ENCODE assay signal across 11 cellular contexts in the genomic region with DNA sequence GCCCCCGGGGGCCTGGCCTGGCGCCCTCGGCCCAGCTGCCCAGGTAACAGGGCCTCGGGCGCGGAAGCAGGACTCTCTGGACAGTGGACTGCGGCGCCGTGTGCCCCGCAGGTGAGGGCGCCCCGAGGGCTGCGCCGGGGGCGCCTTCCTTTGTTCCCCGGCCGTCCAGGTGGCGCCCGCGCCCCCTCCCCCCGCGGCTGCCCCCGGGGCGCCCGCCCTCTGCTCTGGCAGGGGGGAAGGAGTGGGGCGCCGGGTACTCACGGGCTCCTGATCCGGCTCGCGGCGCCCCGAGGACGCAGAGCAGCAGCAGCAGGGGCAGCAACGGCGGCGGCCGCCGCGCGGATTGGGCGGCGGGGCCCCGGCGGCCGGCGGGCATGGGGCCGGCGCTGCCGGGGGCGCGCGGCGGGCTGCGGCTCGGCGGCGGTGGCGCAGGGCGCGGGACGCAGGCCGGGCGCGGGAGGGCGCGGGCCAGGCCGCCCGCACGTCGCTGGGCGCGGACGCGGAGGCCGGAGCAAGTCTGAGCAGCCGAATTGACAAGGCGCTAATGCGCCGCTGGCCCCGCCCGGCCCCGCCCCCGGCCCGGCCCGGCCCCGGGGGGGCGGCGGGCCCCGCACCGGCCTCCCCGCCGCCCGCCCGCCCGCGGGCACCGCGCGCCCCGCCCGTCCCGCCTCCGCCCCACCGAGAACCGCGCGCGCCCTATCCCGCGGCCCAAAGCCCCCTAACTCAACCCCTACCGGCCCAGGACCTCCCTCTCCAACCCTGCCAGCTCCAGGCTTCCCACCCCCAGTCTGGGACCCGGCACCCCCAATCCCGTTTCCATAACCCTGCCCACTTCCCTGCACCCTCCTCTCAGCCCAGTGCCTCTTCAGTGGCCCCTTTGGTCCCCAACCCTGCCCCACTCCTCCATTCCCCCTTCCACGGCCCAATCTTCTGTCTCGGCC. TPM values are rescaled to one million over a fixed set of nuclear protein-coding genes. Genes with fewer than 3 reads are reported as not detected.
DNase-seq lines count a peak whose midpoint lies in the region; ATAC-seq, FAIRE-seq and TF ChIP-seq lines count a peak whose summit lies in the region.
"Had no signal": no experiment of that assay in that cellular context is flagged by ENCODE, and none has a peak within 500 bp of the region (broad histone marks: within the 10 kb centered on the region; RNA-seq: fewer than 3 reads in every experiment).

A gene with protein sequence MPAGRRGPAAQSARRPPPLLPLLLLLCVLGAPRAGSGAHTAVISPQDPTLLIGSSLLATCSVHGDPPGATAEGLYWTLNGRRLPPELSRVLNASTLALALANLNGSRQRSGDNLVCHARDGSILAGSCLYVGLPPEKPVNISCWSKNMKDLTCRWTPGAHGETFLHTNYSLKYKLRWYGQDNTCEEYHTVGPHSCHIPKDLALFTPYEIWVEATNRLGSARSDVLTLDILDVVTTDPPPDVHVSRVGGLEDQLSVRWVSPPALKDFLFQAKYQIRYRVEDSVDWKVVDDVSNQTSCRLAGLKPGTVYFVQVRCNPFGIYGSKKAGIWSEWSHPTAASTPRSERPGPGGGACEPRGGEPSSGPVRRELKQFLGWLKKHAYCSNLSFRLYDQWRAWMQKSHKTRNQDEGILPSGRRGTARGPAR (minus strand): TSS at position 519 of the 941 bp plus-strand sequence. CDS start 143 bp downstream, at position 376.

- no peak within 1 kb of the TSS for H3K4me2 ChIP-seq in K562 (ENCODE audit: insufficient read depth, low read length)

- CTCF ChIA-PET in K562 (lab: Yijun Ruan, JAX; ENCODE audit: low intra/inter-chr PET ratio): no interaction called here

- H3K9me1 ChIP-seq in K562 (ENCODE audit: control insufficient read depth, insufficient read depth, low read length): no peaks in the 10 kb centered on the region

- TF ChIP-seq EP300 in K562 (IDR thresholded peaks at IDR 0.05; ENCODE audit: low read length): no peak

- peaks cover 84% of the 10 kb centered on the region for H3K27me3 Mint-ChIP-seq in stimulated activated memory B cell treated with anti-CD40 and anti-IgM and Interleukin-4, amounts not matched to agents 10 μg/mL and 1 μg/mL and 100 μg/mL, for 72 hours

- 1% methylated on average over 27 of the region's 116 CpGs for WGBS in K562 (ENCODE audit: insufficient coverage, low coverage, missing lambda C conversion rate)
- whole genome bisulfite sequencing in iPS DF 6.9 (ENCODE audit: insufficient coverage, insufficient read length): no CpG with 5 or more reads among the region's 116 CpGs

- no peak within 1 kb of the TSS for H3K27ac ChIP-seq in K562 (ENCODE audit: extremely low read depth, low read depth, low read length)
- H3K27ac ChIP-seq in iPS DF 6.9 (ENCODE audit: low read length): no peak within 1 kb of the TSS

- peaks cover 25% of the 10 kb centered on the region for H4K20me1 ChIP-seq in K562 (replicated peaks; ENCODE audit: control insufficient read depth, insufficient read depth, low read length)

- POLR2A ChIA-PET in K562 (lab: Yijun Ruan, JAX): no interaction called here

- H2AFZ ChIP-seq in K562 (ENCODE audit: low read depth, low read length): no peak within 1 kb of the TSS

- BruUV-seq in K562 (replicated peaks; lab: Mats Ljungman, UMichigan): no TSS peak

- ATAC-seq in K562 (no peak), GM18868 (IDR thresholded peaks at IDR 0.05; ENCODE audit: unreplicated experiment) (no peak), HG02981 (IDR thresholded peaks at IDR 0.05; ENCODE audit: unreplicated experiment) (no peak), HG02884 (IDR thresholded peaks at IDR 0.05; ENCODE audit: unreplicated experiment) (no peak)
- no peak for ATAC-seq in stimulated activated memory B cell treated with anti-CD40 and anti-IgM and Interleukin-4, amounts not matched to agents 10 μg/mL and 1 μg/mL and 100 μg/mL, for 72 hours
- ATAC-seq: left lobe of liver had no signal

- FAIRE-seq in K562 (lab: Jason Lieb, UNC): no peak

- H3K9me3 ChIP-seq in K562 (replicated peaks; ENCODE audit: control insufficient read depth, insufficient read depth, low read depth, low read length) (no peaks in the 10 kb centered on the region), iPS DF 6.9 (ENCODE audit: control insufficient read depth, insufficient read depth, low read length) (no peaks in the 10 kb centered on the region)

- no peaks in the 10 kb centered on the region for H3K79me2 ChIP-seq in K562 (ENCODE audit: control insufficient read depth, insufficient read depth, low read length)

- H3K9ac ChIP-seq in K562 (ENCODE audit: insufficient read depth in 1 of 2, low read depth in 2 of 2, low read length in 2 of 2): no peak within 1 kb of the TSS; a peak in 1 of 4 replicates

- no peaks in the 10 kb centered on the region for H3K36me3 Mint-ChIP-seq in stimulated activated memory B cell treated with anti-CD40 and anti-IgM and Interleukin-4, amounts not matched to agents 10 μg/mL and 1 μg/mL and 100 μg/mL, for 72 hours

- H3K36me3 ChIP-seq in H7 (replicated peaks; ENCODE audit: control insufficient read depth, insufficient read depth, low read length) (no peaks in the 10 kb centered on the region), K562 (ENCODE audit: control insufficient read depth, insufficient read depth, low read length) (no peaks in the 10 kb centered on the region), iPS DF 6.9 (ENCODE audit: control insufficient read depth, insufficient read depth, low read length) (no peaks in the 10 kb centered on the region; the same call in 1 of the 2 replicates)

- TF ChIP-seq RAD21 in K562 (CRISPR knock-in tag; conservative IDR thresholded peaks at IDR 0.05 in 1 of 2, IDR thresholded peaks at IDR 0.05 in 1 of 2): no peak

- H3K4me3 ChIP-seq in H7 (ENCODE audit: insufficient read depth, low read depth, low read length) (peak within 1 kb of the TSS; percentile 38), K562 (no peak within 1 kb of the TSS), iPS DF 6.9 (ENCODE audit: low read length) (peak within 1 kb of the TSS; percentile 18; the same call in 1 of the 2 replicates)

- TF ChIP-seq CTCF in K562 (IDR thresholded peaks at IDR 0.05 in 2 of 3, conservative IDR thresholded peaks at IDR 0.05 in 1 of 3; ENCODE audit: insufficient read depth in 2 of 3, low read depth in 1 of 3, low read length in 3 of 3): no peak

- DNase-seq in H7 (peak; percentile 85), K562 (ENCODE audit: extremely low read depth in 1 of 4, low spot score in 3 of 4) (peak in 3 of 4 experiments; percentile 44 to 78 (median 74)), iPS DF 6.9 (ENCODE audit: low read depth, low spot score) (no peak), cortex of kidney (lab: John Stamatoyannopoulos, UW) (no peak)
- DNase-seq: activated CD4-positive, CD25-positive, alpha-beta regulatory T cell; cerebellar nuclear complex had no signal

- peaks cover 37% of the 10 kb centered on the region for H3K4me1 Mint-ChIP-seq in stimulated activated memory B cell treated with anti-CD40 and anti-IgM and Interleukin-4, amounts not matched to agents 10 μg/mL and 1 μg/mL and 100 μg/mL, for 72 hours

- peaks cover 85% of the 10 kb centered on the region for H3K27me3 ChIP-seq in H7 (ENCODE audit: control insufficient read depth, insufficient read depth, low read length)
- H3K27me3 ChIP-seq in K562 (ENCODE audit: control insufficient read depth in 2 of 2, insufficient read depth in 2 of 2, low read length in 2 of 2): peaks cover 38 to 64% of the 10 kb centered on the region in 2 experiments
- peaks cover 78% of the 10 kb centered on the region for H3K27me3 ChIP-seq in iPS DF 6.9 (ENCODE audit: control insufficient read depth, insufficient read depth, low read length)

- in situ Hi-C loops in K562 (cut with MboI): no loop called here

- intact Hi-C loops in K562 (cut with micrococcal nuclease): no loop called here

- no peaks in the 10 kb centered on the region for H3K9me3 Mint-ChIP-seq in stimulated activated memory B cell treated with anti-CD40 and anti-IgM and Interleukin-4, amounts not matched to agents 10 μg/mL and 1 μg/mL and 100 μg/mL, for 72 hours

- peak within 1 kb of the TSS; percentile 43 for H3K4me3 Mint-ChIP-seq in stimulated activated memory B cell treated with anti-CD40 and anti-IgM and Interleukin-4, amounts not matched to agents 10 μg/mL and 1 μg/mL and 100 μg/mL, for 72 hours

- TF ChIP-seq POLR2A in K562 (conservative IDR thresholded peaks at IDR 0.05): no peak

- H3K4me1 ChIP-seq in K562 (replicated peaks in 1 of 2; ENCODE audit: control insufficient read depth in 2 of 2, insufficient read depth in 2 of 2, low read length in 2 of 2): peaks cover 0 to 58% of the 10 kb centered on the region in 2 experiments; a peak in 2 of 5 replicates
- H3K4me1 ChIP-seq in iPS DF 6.9 (ENCODE audit: control insufficient read depth, insufficient read depth, low read length): peaks cover 15% of the 10 kb centered on the region

- H3K27ac Mint-ChIP-seq in stimulated activated memory B cell treated with anti-CD40 and anti-IgM and Interleukin-4, amounts not matched to agents 10 μg/mL and 1 μg/mL and 100 μg/mL, for 72 hours: no peak within 1 kb of the TSS

RNA-seq across cellular contexts. Expression of the gene that starts here (rescaled TPM):
- 47.4 and 52.8 TPM in 2 replicates for total RNA-seq in H7 (2014; rRNA removed; shearing (Covaris generic))
- total RNA-seq in K562 (2011; cell fraction: chromatin; rRNA removed; ENCODE audit: low replicate concordance): 2.2 TPM in 1 of 2 replicates, not detected in the other
- 0.79 and 2.8 TPM in 2 replicates for total RNA-seq in K562 (2011; cell fraction: nucleolus; rRNA removed)
- 1.1 and 1.8 TPM in 2 replicates for total RNA-seq in K562 (2011; cell fraction: nucleoplasm; rRNA removed)
- total RNA-seq in K562 (2014; rRNA removed) (2.9 and 5.2 TPM in 2 replicates), K562 (2014; rRNA removed; fragmentation: Illumina TruSeq; extraction: Trizol) (0.98 and 1.1 TPM in 2 replicates), K562 (2015; rRNA removed; fragmentation: Illumina TruSeq; extraction: Trizol) (1.5 and 1.6 TPM in 2 replicates), K562 (2021) (3.3 and 5.6 TPM in 2 replicates)
- polyA plus RNA-seq in K562 (2011; rRNA removed) (0.85 and 2.3 TPM in 2 replicates), K562 (2014; fragmentation: Illumina TruSeq; extraction: Trizol) (0.90 and 1.2 TPM in 2 replicates), K562 (2014; fragmentation: Nextera tagmentation; extraction: Ambion mirVana) (1 to 10 TPM; 1.7 to 1.8 TPM), K562 (2014; rRNA removed) (3.6 and 3.9 TPM in 2 replicates)
- polyA plus RNA-seq in K562 (2011; cell fraction: cytosol; rRNA removed): 1.8 and 1.9 TPM in 2 replicates
- polyA plus RNA-seq in K562 (2011; cell fraction: nucleus; rRNA removed): 1.1 and 3.9 TPM in 2 replicates
- polyA plus RNA-seq in K562 (2012): 3.7 and 4.7 TPM in 2 replicates
- not detected in 2 replicates for polyA minus RNA-seq in K562 (2011; rRNA and poly(A)+ RNA removed)
- 4.5 TPM in 1 of 2 replicates, not detected in the other for polyA minus RNA-seq in K562 (2011; cell fraction: cytosol; rRNA and poly(A)+ RNA removed)
- polyA minus RNA-seq in K562 (2011; cell fraction: nucleus; rRNA and poly(A)+ RNA removed): 0.22 TPM in 1 of 2 replicates, not detected in the other

Comparison
In these comparisons a context has a peak if more than half of its experiments do, and no peak if none do; other contexts are left out.
1. DNase-seq: peak in H7 (single experiment) and K562 (3 of 4); none in iPS DF 6.9 (single experiment) and cortex of kidney (single experiment).